Comparison of ENCODE assay signal across 10 cellular contexts in genomic region chr12:54081581-54082401, GRCh38. TPM values are rescaled to one million over a fixed set of nuclear protein-coding genes. Genes with fewer than 3 reads are reported as not detected.
DNase-seq lines count a peak whose midpoint lies in the region; ATAC-seq, FAIRE-seq and TF ChIP-seq lines count a peak whose summit lies in the region.
"Not testable (repeated sequence)": the region's sequence is repeated elsewhere in the genome, so short reads cannot be mapped to it uniquely, and the experiment has no call there.
"Had no signal": no experiment of that assay in that cellular context is flagged by ENCODE, and none has a peak within 500 bp of the region (broad histone marks: within the 10 kb centered on the region; RNA-seq: fewer than 3 reads in every experiment).

No MANE protein-coding gene starts in this region.

- H3K36me3 Mint-ChIP-seq in CD8-positive, alpha-beta memory T cell; activated CD4-positive, alpha-beta memory T cell treated with anti-CD3 and anti-CD28 coated beads, Interleukin-2, amount 10 ng/mL, durations not matched to agents 7 days and 5 days (ENCODE audit: low read depth); activated naive CD4-positive, alpha-beta T cell treated with anti-CD3 and anti-CD28 coated beads, Interleukin-2, amount 50 U/mL, for 24 hours: not testable (repeated sequence)

- TF ChIP-seq EP300 in HepG2 (IDR thresholded peaks at IDR 0.05; ENCODE audit: low read depth in 2 of 2, low read length in 2 of 2); HepG2 (CRISPR knock-in tag; IDR thresholded peaks at IDR 0.05; ENCODE audit: borderline replicate concordance); stomach (IDR thresholded peaks at IDR 0.05): not testable (repeated sequence)

- peak overlapping the region; percentile 89 to 98 (median 91) for H3K27ac Mint-ChIP-seq in CD8-positive, alpha-beta memory T cell
- H3K27ac Mint-ChIP-seq in activated CD4-positive, alpha-beta memory T cell treated with anti-CD3 and anti-CD28 coated beads, Interleukin-2, amount 10 ng/mL, durations not matched to agents 7 days and 5 days, result peak overlapping the region; percentile 73
- H3K27ac Mint-ChIP-seq in activated naive CD4-positive, alpha-beta T cell treated with anti-CD3 and anti-CD28 coated beads, Interleukin-2, amount 50 U/mL, for 24 hours, result peak overlapping the region; percentile 93

- not testable (repeated sequence) for H3K27me3 Mint-ChIP-seq in CD8-positive, alpha-beta memory T cell; activated naive CD4-positive, alpha-beta T cell treated with anti-CD3 and anti-CD28 coated beads, Interleukin-2, amount 50 U/mL, for 24 hours
- peaks cover 38% of the 10 kb centered on the region for H3K27me3 Mint-ChIP-seq in activated CD4-positive, alpha-beta memory T cell treated with anti-CD3 and anti-CD28 coated beads, Interleukin-2, amount 10 ng/mL, durations not matched to agents 7 days and 5 days

- not testable (repeated sequence) for H3K79me2 ChIP-seq in HepG2 (ENCODE audit: insufficient read depth, low read length)

- peak overlapping the region; percentile 23; the same call in 1 of the 2 replicates for H3K4me2 ChIP-seq in HepG2 (ENCODE audit: low read depth, low read length)

- H4K20me1 ChIP-seq in HepG2 (ENCODE audit: insufficient read depth, low read length), result not testable (repeated sequence)

- peak overlapping the region; percentile 4 for H3K27ac ChIP-seq in CD8-positive, alpha-beta memory T cell (ENCODE audit: low read depth, low read length)
- H3K27ac ChIP-seq in effector memory CD4-positive, alpha-beta T cell (ENCODE audit: insufficient read depth, low read length, poor library complexity, severe bottlenecking); HepG2 (ENCODE audit: extremely low read length, insufficient read depth, low read length); psoas muscle: not testable (repeated sequence)
- H3K27ac ChIP-seq in stomach, result peak overlapping the region; percentile 86 to 97 (median 90)

- not testable (repeated sequence) for ATAC-seq in HepG2, psoas muscle

- FAIRE-seq in HepG2 (lab: Jason Lieb, UNC), result not testable (repeated sequence)

- POLR2A ChIA-PET in CD8-positive, alpha-beta memory T cell (lab: Charles Lee), result interaction anchor here (0.7 kb wide), 1 partner anchor 29 kb away, joined by 3 read pairs; no protein-coding TSS in a partner anchor
- POLR2A ChIA-PET in activated CD4-positive, alpha-beta memory T cell treated with anti-CD3 and anti-CD28 coated beads, Interleukin-2, amount 10 ng/mL, durations not matched to agents 7 days and 5 days (lab: Charles Lee), result interaction anchor here (0.6 kb wide), 1 partner anchor 448 kb away, joined by 3 read pairs; no protein-coding TSS in a partner anchor
- POLR2A ChIA-PET in HepG2 (lab: Yijun Ruan, JAX), result not testable (repeated sequence)

- TF ChIP-seq RAD21 in HepG2 (CRISPR knock-in tag; IDR thresholded peaks at IDR 0.05), result not testable (repeated sequence)

- BruUV-seq in HepG2 (replicated peaks; lab: Mats Ljungman, UMichigan), result not testable (repeated sequence)

- not testable (repeated sequence) for H2AFZ ChIP-seq in HepG2 (ENCODE audit: low read length)

- DNase-seq in CD8-positive, alpha-beta memory T cell, result peak in 2 of 5 donors; percentile 41 to 59
- peak in 2 of 3 experiments; percentile 15 to 41 for DNase-seq in NCI-H1417 (lab: John Stamatoyannopoulos, UW)
- peak; percentile 25 for DNase-seq in activated CD4-positive, alpha-beta memory T cell treated with anti-CD3 and anti-CD28 coated beads, Interleukin-2, amount 10 ng/mL, durations not matched to agents 7 days and 5 days
- DNase-seq in effector memory CD4-positive, alpha-beta T cell; HepG2 (ENCODE audit: low spot score); psoas muscle; stomach: not testable (repeated sequence)

- not testable (repeated sequence) for H3K9ac ChIP-seq in HepG2 (ENCODE audit: insufficient read depth, low read depth, low read length)

- intact Hi-C loops in HepG2 (cut with micrococcal nuclease; ENCODE audit: unreplicated experiment); psoas muscle (cut with DNase I); stomach (cut with DNase I; ENCODE audit: low total_unique reads): not testable (repeated sequence)

- CTCF ChIA-PET in CD8-positive, alpha-beta memory T cell (lab: Charles Lee), result interaction anchor here (1.1 kb wide), 1 partner anchor 21 kb away, joined by 3 read pairs; no protein-coding TSS in a partner anchor
- CTCF ChIA-PET in activated CD4-positive, alpha-beta memory T cell treated with anti-CD3 and anti-CD28 coated beads, Interleukin-2, amount 10 ng/mL, durations not matched to agents 7 days and 5 days (lab: Charles Lee), result interaction anchor here (0.6 kb wide), 1 partner anchor 10 kb away, joined by 3 read pairs; no protein-coding TSS in a partner anchor
- CTCF ChIA-PET in HepG2 (lab: Yijun Ruan, JAX; ENCODE audit: low intra/inter-chr PET ratio, low total read pairs), result not testable (repeated sequence)

- not testable (repeated sequence) for TF ChIP-seq POLR2A in HepG2 (IDR thresholded peaks at IDR 0.05; ENCODE audit: insufficient read depth in 1 of 2, low read depth in 2 of 2, low read length in 2 of 2); stomach (IDR thresholded peaks at IDR 0.05)

- H3K4me1 ChIP-seq in CD8-positive, alpha-beta memory T cell (ENCODE audit: insufficient read depth, low read length), result peaks cover 11% of the 10 kb centered on the region
- H3K4me1 ChIP-seq in effector memory CD4-positive, alpha-beta T cell (ENCODE audit: control insufficient read depth, insufficient read depth, low read length, poor library complexity, severe bottlenecking); HepG2 (ENCODE audit: insufficient read depth, low read length); psoas muscle: not testable (repeated sequence)
- peaks cover 0 to 22% (median 14%) of the 10 kb centered on the region in 4 donors for H3K4me1 ChIP-seq in stomach

- peak overlapping the region; percentile 78 to 93 (median 82) for H3K4me3 Mint-ChIP-seq in CD8-positive, alpha-beta memory T cell
- H3K4me3 Mint-ChIP-seq in activated CD4-positive, alpha-beta memory T cell treated with anti-CD3 and anti-CD28 coated beads, Interleukin-2, amount 10 ng/mL, durations not matched to agents 7 days and 5 days, result peak overlapping the region; percentile 74
- peak overlapping the region; percentile 90 for H3K4me3 Mint-ChIP-seq in activated naive CD4-positive, alpha-beta T cell treated with anti-CD3 and anti-CD28 coated beads, Interleukin-2, amount 50 U/mL, for 24 hours

- H3K4me1 Mint-ChIP-seq in CD8-positive, alpha-beta memory T cell, result peaks cover 33 to 42% (median 33%) of the 10 kb centered on the region in 3 donors
- H3K4me1 Mint-ChIP-seq in activated CD4-positive, alpha-beta memory T cell treated with anti-CD3 and anti-CD28 coated beads, Interleukin-2, amount 10 ng/mL, durations not matched to agents 7 days and 5 days, result peaks cover 15% of the 10 kb centered on the region
- H3K4me1 Mint-ChIP-seq in activated naive CD4-positive, alpha-beta T cell treated with anti-CD3 and anti-CD28 coated beads, Interleukin-2, amount 50 U/mL, for 24 hours, result peaks cover 29% of the 10 kb centered on the region

- not testable (repeated sequence) for TF ChIP-seq CTCF in HepG2 (CRISPR knock-in tag; IDR thresholded peaks at IDR 0.05); psoas muscle (IDR thresholded peaks at IDR 0.05); stomach (IDR thresholded peaks at IDR 0.05)

- H3K36me3 ChIP-seq in CD8-positive, alpha-beta memory T cell (ENCODE audit: insufficient read depth, low read length); effector memory CD4-positive, alpha-beta T cell (ENCODE audit: control insufficient read depth, insufficient read depth, low read length); HepG2 (replicated peaks in 1 of 2; ENCODE audit: control insufficient read depth in 1 of 2, insufficient read depth in 2 of 2, low read length in 2 of 2); psoas muscle (ENCODE audit: insufficient read depth in 1 of 2, low read depth in 1 of 2); stomach: not testable (repeated sequence)

- not testable (repeated sequence) for H3K27me3 ChIP-seq in CD8-positive, alpha-beta memory T cell (ENCODE audit: insufficient read depth, low read length, poor library complexity, severe bottlenecking); effector memory CD4-positive, alpha-beta T cell (replicated peaks; ENCODE audit: control insufficient read depth, insufficient read depth, low read length, poor library complexity, severe bottlenecking); HepG2 (ENCODE audit: control insufficient read depth in 1 of 2, insufficient read depth in 2 of 2, low read length in 2 of 2); psoas muscle (ENCODE audit: insufficient read depth in 3 of 3, low read length in 2 of 3); stomach

- WGBS in HepG2 (ENCODE audit: low lambda C conversion rate), result 69% methylated on average over 34 of the region's 35 CpGs
- 51 to 62% (median 57%) methylated on average over 34 to 35 of the region's 35 CpGs for WGBS in psoas muscle, 3 donors
- WGBS in stomach, 5 donors, result 2 to 10% (median 4%) methylated on average over 22 to 35 of the region's 35 CpGs

- H3K4me3 ChIP-seq in CD8-positive, alpha-beta memory T cell (ENCODE audit: low read length), result peak overlapping the region; percentile 47
- peak overlapping the region; percentile 17 for H3K4me3 ChIP-seq in effector memory CD4-positive, alpha-beta T cell (ENCODE audit: insufficient read depth, low read depth, low read length, poor library complexity, severe bottlenecking)
- not testable (repeated sequence) for H3K4me3 ChIP-seq in HepG2 (replicated peaks in 1 of 3; ENCODE audit: insufficient read depth in 1 of 3, low read depth in 2 of 3, low read length in 3 of 3)
- peak overlapping the region; percentile 22 for H3K4me3 ChIP-seq in psoas muscle
- H3K4me3 ChIP-seq in stomach, result peak overlapping the region; percentile 35 to 42 (median 40)

- in situ Hi-C loops in HepG2 (cut with HindIII; ENCODE audit: extremely low pct_ligation_motif_present, low pct_unique_long_range_greater_than_20kb), result not testable (repeated sequence)

- not testable (repeated sequence) for H3K9me3 Mint-ChIP-seq in CD8-positive, alpha-beta memory T cell; activated CD4-positive, alpha-beta memory T cell treated with anti-CD3 and anti-CD28 coated beads, Interleukin-2, amount 10 ng/mL, durations not matched to agents 7 days and 5 days; activated naive CD4-positive, alpha-beta T cell treated with anti-CD3 and anti-CD28 coated beads, Interleukin-2, amount 50 U/mL, for 24 hours

- not testable (repeated sequence) for H3K9me3 ChIP-seq in CD8-positive, alpha-beta memory T cell (ENCODE audit: low read length); effector memory CD4-positive, alpha-beta T cell (ENCODE audit: control insufficient read depth, low read length); HepG2 (ENCODE audit: low read length); psoas muscle; stomach

RNA-seq across cellular contexts. Expression of gene HOXC4, which starts 28.2 kb away (rescaled TPM):
- 1 to 10 TPM; 1.3 to 1.4 TPM for total RNA-seq in CD8-positive, alpha-beta memory T cell
- polyA plus RNA-seq in CD8-positive, alpha-beta memory T cell, result 0.37 TPM
- under 1 TPM; 0.15 to 0.23 TPM for total RNA-seq in activated CD4-positive, alpha-beta memory T cell treated with anti-CD3 and anti-CD28 coated beads, Interleukin-2, amount 10 ng/mL, durations not matched to agents 7 days and 5 days
- total RNA-seq in HepG2 (2016; rRNA removed; fragmentation: Illumina TruSeq; extraction: Trizol) (not detected in 2 replicates), psoas muscle (1 to 10 TPM; 1.6 to 4.7 (median 2.6) TPM), stomach (1 to 10 TPM in 2 of 5 donors, not detected in 3; 2.6 to 3.5 TPM)
- not detected in 2 replicates for total RNA-seq in HepG2 (2016; cell fraction: cytosol; rRNA removed; fragmentation: Illumina TruSeq; extraction: Trizol; ENCODE audit: low read depth)
- not detected in 2 replicates for total RNA-seq in HepG2 (2016; cell fraction: insoluble cytoplasmic fraction; rRNA removed; fragmentation: Illumina TruSeq; extraction: Trizol)
- total RNA-seq in HepG2 (2016; cell fraction: membrane; rRNA removed; fragmentation: Illumina TruSeq; extraction: Trizol), result not detected in 2 replicates
- not detected in 2 replicates for total RNA-seq in HepG2 (2016; cell fraction: nucleus; rRNA removed; fragmentation: Illumina TruSeq; extraction: Trizol)
- polyA plus RNA-seq in HepG2 (2011; rRNA removed) (not detected in 2 replicates), psoas muscle (1 to 10 TPM in 2 of 3 donors, under 1 TPM in 1; 0.72 to 1.4 (median 1.1) TPM), stomach (1 to 10 TPM in 2 of 3 donors, under 1 TPM in 1; 0.92 to 3.7 (median 2.6) TPM)
- polyA plus RNA-seq in HepG2 (2011; cell fraction: cytosol; rRNA removed), result not detected in 2 replicates
- polyA plus RNA-seq in HepG2 (2011; cell fraction: nucleus; rRNA removed), result not detected in 2 replicates
- polyA plus RNA-seq in HepG2 (2012), result not detected in 2 replicates
- not detected in 2 replicates for polyA plus RNA-seq in HepG2 (2016; cell fraction: cytosol; fragmentation: Illumina TruSeq; extraction: Trizol; ENCODE audit: low read depth)
- polyA plus RNA-seq in HepG2 (2016; cell fraction: insoluble cytoplasmic fraction; fragmentation: Illumina TruSeq; extraction: Trizol; ENCODE audit: low read depth), result not detected in 2 replicates
- not detected in 2 replicates for polyA plus RNA-seq in HepG2 (2016; cell fraction: membrane; fragmentation: Illumina TruSeq; extraction: Trizol; ENCODE audit: low read depth)
- not detected in 2 replicates for polyA plus RNA-seq in HepG2 (2016; cell fraction: nucleus; fragmentation: Illumina TruSeq; extraction: Trizol; ENCODE audit: insufficient read depth, low read depth)
- polyA minus RNA-seq in HepG2 (2011; rRNA and poly(A)+ RNA removed; ENCODE audit: low replicate concordance), result not detected in 2 replicates
- polyA minus RNA-seq in HepG2 (2011; cell fraction: cytosol; rRNA and poly(A)+ RNA removed), result not detected in 2 replicates
- polyA minus RNA-seq in HepG2 (2011; cell fraction: nucleus; rRNA and poly(A)+ RNA removed), result not detected in 2 replicates

RNA-seq across cellular contexts. Expression of gene HOXC5, which starts 48.9 kb away (rescaled TPM):
- total RNA-seq in CD8-positive, alpha-beta memory T cell, result not detected
- polyA plus RNA-seq in CD8-positive, alpha-beta memory T cell, result not detected
- not detected for total RNA-seq in activated CD4-positive, alpha-beta memory T cell treated with anti-CD3 and anti-CD28 coated beads, Interleukin-2, amount 10 ng/mL, durations not matched to agents 7 days and 5 days
- total RNA-seq in HepG2 (2016; rRNA removed; fragmentation: Illumina TruSeq; extraction: Trizol) (not detected in 2 replicates), psoas muscle (1 to 10 TPM in 2 of 4 donors, under 1 TPM in 2; 0.25 to 3.3 (median 1.1) TPM), stomach (not detected)
- total RNA-seq in HepG2 (2016; cell fraction: cytosol; rRNA removed; fragmentation: Illumina TruSeq; extraction: Trizol; ENCODE audit: low read depth), result not detected in 2 replicates
- not detected in 2 replicates for total RNA-seq in HepG2 (2016; cell fraction: insoluble cytoplasmic fraction; rRNA removed; fragmentation: Illumina TruSeq; extraction: Trizol)
- total RNA-seq in HepG2 (2016; cell fraction: membrane; rRNA removed; fragmentation: Illumina TruSeq; extraction: Trizol), result not detected in 2 replicates
- not detected in 2 replicates for total RNA-seq in HepG2 (2016; cell fraction: nucleus; rRNA removed; fragmentation: Illumina TruSeq; extraction: Trizol)
- polyA plus RNA-seq in HepG2 (2011; rRNA removed) (not detected in 2 replicates), psoas muscle (under 1 TPM; 0.03 to 0.58 (median 0.04) TPM), stomach (1 to 10 TPM in 1 of 3 donors, under 1 TPM in 1, not detected in 1; 0.25 to 1.3 TPM)
- polyA plus RNA-seq in HepG2 (2011; cell fraction: cytosol; rRNA removed), result not detected in 2 replicates
- polyA plus RNA-seq in HepG2 (2011; cell fraction: nucleus; rRNA removed), result not detected in 2 replicates
- not detected in 2 replicates for polyA plus RNA-seq in HepG2 (2012)
- polyA plus RNA-seq in HepG2 (2016; cell fraction: cytosol; fragmentation: Illumina TruSeq; extraction: Trizol; ENCODE audit: low read depth), result not detected in 2 replicates
- not detected in 2 replicates for polyA plus RNA-seq in HepG2 (2016; cell fraction: insoluble cytoplasmic fraction; fragmentation: Illumina TruSeq; extraction: Trizol; ENCODE audit: low read depth)
- not detected in 2 replicates for polyA plus RNA-seq in HepG2 (2016; cell fraction: membrane; fragmentation: Illumina TruSeq; extraction: Trizol; ENCODE audit: low read depth)
- polyA plus RNA-seq in HepG2 (2016; cell fraction: nucleus; fragmentation: Illumina TruSeq; extraction: Trizol; ENCODE audit: insufficient read depth, low read depth), result not detected in 2 replicates
- polyA minus RNA-seq in HepG2 (2011; rRNA and poly(A)+ RNA removed; ENCODE audit: low replicate concordance), result 0.63 TPM in 1 of 2 replicates, not detected in the other
- polyA minus RNA-seq in HepG2 (2011; cell fraction: cytosol; rRNA and poly(A)+ RNA removed), result not detected in 2 replicates
- polyA minus RNA-seq in HepG2 (2011; cell fraction: nucleus; rRNA and poly(A)+ RNA removed), result not detected in 2 replicates
- total RNA-seq: SK-MEL-5 had no signal

RNA-seq across cellular contexts. Expression of gene HOXC6, which starts 53.6 kb away (rescaled TPM):
- not detected for total RNA-seq in CD8-positive, alpha-beta memory T cell
- not detected for polyA plus RNA-seq in CD8-positive, alpha-beta memory T cell
- not detected for total RNA-seq in activated CD4-positive, alpha-beta memory T cell treated with anti-CD3 and anti-CD28 coated beads, Interleukin-2, amount 10 ng/mL, durations not matched to agents 7 days and 5 days
- total RNA-seq in HepG2 (2016; rRNA removed; fragmentation: Illumina TruSeq; extraction: Trizol), result not detected in 2 replicates
- total RNA-seq in HepG2 (2016; cell fraction: cytosol; rRNA removed; fragmentation: Illumina TruSeq; extraction: Trizol; ENCODE audit: low read depth), result not detected in 2 replicates
- total RNA-seq in HepG2 (2016; cell fraction: insoluble cytoplasmic fraction; rRNA removed; fragmentation: Illumina TruSeq; extraction: Trizol), result not detected in 2 replicates
- not detected in 2 replicates for total RNA-seq in HepG2 (2016; cell fraction: membrane; rRNA removed; fragmentation: Illumina TruSeq; extraction: Trizol)
- total RNA-seq in HepG2 (2016; cell fraction: nucleus; rRNA removed; fragmentation: Illumina TruSeq; extraction: Trizol), result not detected in 2 replicates
- not detected in 2 replicates for polyA plus RNA-seq in HepG2 (2011; rRNA removed)
- polyA plus RNA-seq in HepG2 (2011; cell fraction: cytosol; rRNA removed), result not detected in 2 replicates
- not detected in 2 replicates for polyA plus RNA-seq in HepG2 (2011; cell fraction: nucleus; rRNA removed)
- not detected in 2 replicates for polyA plus RNA-seq in HepG2 (2012)
- not detected in 2 replicates for polyA plus RNA-seq in HepG2 (2016; cell fraction: cytosol; fragmentation: Illumina TruSeq; extraction: Trizol; ENCODE audit: low read depth)
- not detected in 2 replicates for polyA plus RNA-seq in HepG2 (2016; cell fraction: insoluble cytoplasmic fraction; fragmentation: Illumina TruSeq; extraction: Trizol; ENCODE audit: low read depth)
- not detected in 2 replicates for polyA plus RNA-seq in HepG2 (2016; cell fraction: membrane; fragmentation: Illumina TruSeq; extraction: Trizol; ENCODE audit: low read depth)
- not detected in 2 replicates for polyA plus RNA-seq in HepG2 (2016; cell fraction: nucleus; fragmentation: Illumina TruSeq; extraction: Trizol; ENCODE audit: insufficient read depth, low read depth)
- 2.8 TPM in 1 of 2 replicates, not detected in the other for polyA minus RNA-seq in HepG2 (2011; rRNA and poly(A)+ RNA removed; ENCODE audit: low replicate concordance)
- not detected in 2 replicates for polyA minus RNA-seq in HepG2 (2011; cell fraction: cytosol; rRNA and poly(A)+ RNA removed)
- not detected in 2 replicates for polyA minus RNA-seq in HepG2 (2011; cell fraction: nucleus; rRNA and poly(A)+ RNA removed)
- 10 to 100 TPM in 2 of 4 donors, 1 to 10 TPM in 2; 5.2 to 23.6 (median 12.5) TPM for total RNA-seq in psoas muscle
- 1 to 10 TPM; 2.2 to 9.5 (median 4.7) TPM for polyA plus RNA-seq in psoas muscle
- total RNA-seq in stomach, result 1 to 10 TPM in 1 of 5 donors, not detected in 4; 2.0 TPM
- 1 to 10 TPM in 1 of 3 donors, under 1 TPM in 1, not detected in 1; 0.46 to 1.0 TPM for polyA plus RNA-seq in stomach
- total RNA-seq: right atrium auricular region had no signal
